In the genomic region with DNA sequence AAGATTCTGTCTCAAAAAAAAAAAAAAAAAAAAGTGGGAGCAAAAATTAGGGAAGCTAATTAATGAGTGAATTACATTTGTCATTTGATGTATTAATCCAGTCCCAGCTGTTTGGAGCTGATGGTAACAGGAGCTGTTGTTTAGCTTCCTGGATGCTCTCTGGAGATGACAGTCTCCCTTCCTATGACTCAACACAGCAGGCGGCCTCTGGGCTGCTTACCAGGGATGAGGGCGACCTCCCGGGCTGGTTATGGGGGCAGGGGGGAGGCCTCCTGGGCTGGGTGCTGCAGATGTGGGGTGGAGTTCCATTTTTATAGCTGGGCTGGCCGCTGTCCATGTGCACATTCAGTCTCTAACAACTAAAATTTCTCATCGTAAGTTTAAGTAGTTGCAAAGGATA, we compare ENCODE assay signal across 1 cellular context. TPM values are rescaled to one million over a fixed set of nuclear protein-coding genes. Genes with fewer than 3 reads are reported as not detected.
"Had no signal": no experiment of that assay in that cellular context is flagged by ENCODE, and none has a peak within 500 bp of the region (broad histone marks: within the 10 kb centered on the region; RNA-seq: fewer than 3 reads in every experiment).

No MANE protein-coding gene starts in this region.

RNA-seq across cellular contexts. Expression of a gene that starts 47.6 kb away (rescaled TPM):
- polyA plus RNA-seq: neural cell had no signal
